25 cellular contexts compared by ENCODE assay signal in the genomic region with DNA sequence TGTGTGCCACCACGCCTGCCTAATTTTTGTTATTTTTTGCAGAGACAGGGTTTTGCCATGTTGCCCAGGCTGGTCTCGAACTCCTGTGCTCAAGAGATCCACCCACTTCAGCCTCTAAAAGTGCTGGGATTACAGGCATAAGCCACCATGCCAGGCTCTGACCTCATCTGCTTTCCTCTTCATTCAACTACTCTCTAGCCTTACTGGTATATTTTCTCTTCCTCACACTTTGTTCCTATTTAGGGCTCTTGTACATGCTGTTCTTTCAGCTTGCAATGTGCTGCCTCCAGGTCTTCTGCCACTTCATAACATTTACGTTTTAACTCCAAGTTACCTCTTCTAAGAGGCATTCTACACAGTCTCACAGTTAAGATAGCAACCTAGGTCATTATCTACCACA. TPM values are rescaled to one million over a fixed set of nuclear protein-coding genes. Genes with fewer than 3 reads are reported as not detected.
DNase-seq lines count a peak whose midpoint lies in the region; ATAC-seq and TF ChIP-seq lines count a peak whose summit lies in the region.
"Had no signal": no experiment of that assay in that cellular context is flagged by ENCODE, and none has a peak within 500 bp of the region (broad histone marks: within the 10 kb centered on the region; RNA-seq: fewer than 3 reads in every experiment).

No MANE protein-coding gene starts in this region.

- in situ Hi-C loops in GM13976 (cut with MboI; ENCODE audit: low sequenced_read_pairs, unreplicated experiment): no loop called here

- H2BK12ac ChIP-seq in mesenchymal stem cell (ENCODE audit: low read length in 2 of 2): no peak overlapping the region

- H2AFZ ChIP-seq in mesenchymal stem cell (ENCODE audit: low read depth, low read length): peak overlapping the region; percentile 43

- H3K9me3 ChIP-seq in heart left ventricle (no peaks in the 10 kb centered on the region), mesenchymal stem cell (ENCODE audit: control insufficient read depth, low read length) (no peaks in the 10 kb centered on the region), upper lobe of right lung (no peaks in the 10 kb centered on the region), BE2C (no peaks in the 10 kb centered on the region)
- H3K9me3 ChIP-seq: spleen, testis had no signal

- H4K8ac ChIP-seq in mesenchymal stem cell (ENCODE audit: low read length): no peak overlapping the region

- H2AK5ac ChIP-seq in mesenchymal stem cell (ENCODE audit: low read length, severe bottlenecking): no peak overlapping the region

- H3K4me1 ChIP-seq in heart left ventricle (peaks cover 0 to 18% (median 12%) of the 10 kb centered on the region in 12 donors), mesenchymal stem cell (ENCODE audit: control insufficient read depth, insufficient read depth, low read depth, low read length) (peaks cover 2% of the 10 kb centered on the region), upper lobe of right lung (no peaks in the 10 kb centered on the region), BE2C (no peaks in the 10 kb centered on the region)

- H3K14ac ChIP-seq in mesenchymal stem cell (ENCODE audit: low read length in 2 of 2): no peak overlapping the region

- no peak overlapping the region for H3K4me3 ChIP-seq in heart left ventricle
- no peak overlapping the region for H3K4me3 ChIP-seq in mesenchymal stem cell (ENCODE audit: insufficient read depth in 1 of 2, low read depth in 1 of 2, low read length in 2 of 2)
- H3K4me3 ChIP-seq in upper lobe of right lung: no peak overlapping the region
- H3K4me3 ChIP-seq in BE2C (ENCODE audit: low read depth, low read length): no peak overlapping the region
- H3K4me3 ChIP-seq: spleen, testis had no signal

- H3K36me3 ChIP-seq in heart left ventricle (peaks cover 0 to 3% (median 0%) of the 10 kb centered on the region in 9 donors), mesenchymal stem cell (ENCODE audit: control insufficient read depth in 1 of 2, insufficient read depth in 2 of 2, low read depth in 1 of 2, low read length in 2 of 2) (no peaks in the 10 kb centered on the region), upper lobe of right lung (peaks cover 5% of the 10 kb centered on the region), BE2C (no peaks in the 10 kb centered on the region)

- 69 to 74% (median 71%) methylated on average over 3 of the region's 3 CpGs for WGBS in heart left ventricle, 4 donors
- WGBS in mesenchymal stem cell: 91% methylated on average over 3 of the region's 3 CpGs

- DNase-seq in amniotic epithelial cell (ENCODE audit: low read depth) (peak; percentile 42), heart left ventricle (peak in 2 of 5 donors; percentile 41 to 63), mesenchymal stem cell (no peak), upper lobe of right lung (no peak), BE2C (no peak), GM13976 (ENCODE audit: low spot score) (no peak)
- DNase-seq: activated CD4-positive, alpha-beta memory T cell treated with anti-CD3 and anti-CD28 coated beads, Interleukin-2, amount 10 ng/mL, durations not matched to agents 7 days and 5 days; activated CD4-positive, CD25-positive, alpha-beta regulatory T cell treated with anti-CD3 and anti-CD28 coated beads, Interleukin-2, amount 50 U/mL, for 72 hours; activated gamma-delta T cell treated with Interleukin-2 at 50 U/mL for 16 hours; activated naive CD8-positive, alpha-beta T cell treated with anti-CD3 and anti-CD28 coated beads, Interleukin-2, amount 50 U/mL, for 24 hours; CD8-positive, alpha-beta memory T cell; effector memory CD4-positive, alpha-beta T cell; erythroblast; foreskin fibroblast; mammary epithelial cell; NCI-H1105; NCI-H2081; PC-3; SIG-M5; spleen; stimulated activated CD4-positive, alpha-beta T cell treated with anti-CD3 and anti-CD28 coated beads, Interleukin-2, amount 100 ng/mL, for 48 hours; testis had no signal

- H4K91ac ChIP-seq in mesenchymal stem cell (ENCODE audit: low read length): no peak overlapping the region

- no peak overlapping the region for H2BK120ac ChIP-seq in mesenchymal stem cell (ENCODE audit: low read depth, low read length)

- H3K27me3 ChIP-seq in heart left ventricle: no peaks in the 10 kb centered on the region
- H3K27me3 ChIP-seq in mesenchymal stem cell (ENCODE audit: control insufficient read depth in 1 of 2, insufficient read depth in 1 of 2, low read length in 2 of 2): no peaks in the 10 kb centered on the region
- no peaks in the 10 kb centered on the region for H3K27me3 ChIP-seq in upper lobe of right lung
- no peaks in the 10 kb centered on the region for H3K27me3 ChIP-seq in BE2C
- H3K27me3 ChIP-seq: spleen, testis had no signal

- TF ChIP-seq POLR2A in heart left ventricle (IDR thresholded peaks at IDR 0.05): no peak

- no peak overlapping the region for H2BK5ac ChIP-seq in mesenchymal stem cell (ENCODE audit: low read depth, low read length, poor library complexity, severe bottlenecking)

- no peak for TF ChIP-seq CTCF in heart left ventricle (IDR thresholded peaks at IDR 0.05)
- TF ChIP-seq CTCF in upper lobe of right lung (IDR thresholded peaks at IDR 0.05): no peak
- TF ChIP-seq CTCF in BE2C (IDR thresholded peaks at IDR 0.05; ENCODE audit: low read depth, low read length): no peak
- no peak for TF ChIP-seq CTCF in GM13976 (IDR thresholded peaks at IDR 0.05; ENCODE audit: borderline replicate concordance, control extremely low read depth, extremely low read depth, insufficient read depth, missing control alignments)

- H3K23ac ChIP-seq in mesenchymal stem cell (ENCODE audit: low read length in 2 of 2): no peak overlapping the region

- no peak overlapping the region for H3K9ac ChIP-seq in mesenchymal stem cell (ENCODE audit: low read length)

- no peak overlapping the region for H3K4me2 ChIP-seq in mesenchymal stem cell (ENCODE audit: low read length, poor library complexity, severe bottlenecking)

- H3K27ac ChIP-seq in heart left ventricle: peak overlapping the region in 11 of 12 donors; percentile 4 to 79 (median 47)
- H3K27ac ChIP-seq in mesenchymal stem cell (ENCODE audit: low read length, poor library complexity, severe bottlenecking): no peak overlapping the region
- H3K27ac ChIP-seq in upper lobe of right lung: no peak overlapping the region
- H3K27ac ChIP-seq: testis had no signal

- peaks cover 18% of the 10 kb centered on the region for H3K79me1 ChIP-seq in mesenchymal stem cell (replicated peaks; ENCODE audit: low read length, poor library complexity, severe bottlenecking)

- intact Hi-C loops in heart left ventricle (cut with DNase I): no loop called here
- intact Hi-C loops in upper lobe of right lung (cut with DNase I): no loop called here

- H2BK15ac ChIP-seq in mesenchymal stem cell (ENCODE audit: low read depth, poor library complexity, severe bottlenecking): no peak overlapping the region

- H3K18ac ChIP-seq in mesenchymal stem cell (ENCODE audit: low read depth in 1 of 2, low read length in 2 of 2): no peak overlapping the region

- no peak overlapping the region for H3K4ac ChIP-seq in mesenchymal stem cell (ENCODE audit: low read depth in 1 of 2, low read length in 2 of 2)

- ATAC-seq in heart left ventricle (peak; percentile 89 to 96 (median 93)), upper lobe of right lung (peak; percentile 88), HG02759 (IDR thresholded peaks at IDR 0.05; ENCODE audit: unreplicated experiment) (no peak)
- ATAC-seq: activated naive CD8-positive, alpha-beta T cell treated with anti-CD3 and anti-CD28 coated beads, Interleukin-2, amount 50 U/mL, for 24 hours; HCT116; PC-3; stimulated activated memory B cell treated with anti-CD40 and anti-IgM and Interleukin-4, amounts not matched to agents 10 μg/mL and 1 μg/mL and 100 μg/mL, for 72 hours had no signal

RNA-seq across cellular contexts. Expression of a gene that starts 34.9 kb away (rescaled TPM):
- total RNA-seq in heart left ventricle (10 to 100 TPM; 23.4 to 38.1 (median 29.4) TPM), upper lobe of right lung (37.4 TPM)
- polyA plus RNA-seq in heart left ventricle: 10 to 100 TPM in 1 of 2 donors, 1 to 10 TPM in 1; 6.9 to 30.5 TPM
- 3.2 TPM for polyA plus RNA-seq in mesenchymal stem cell (2013, experiment 1 of 2)
- polyA plus RNA-seq in mesenchymal stem cell (2013, experiment 2 of 2): 2.9 TPM
- 12.9 TPM for polyA plus RNA-seq in BE2C (2012; ENCODE audit: insufficient read depth, insufficient read length, low read depth)

Comparison
In these comparisons a context has a peak if more than half of its experiments do, and no peak if none do; other contexts are left out.
1. H3K27ac ChIP-seq: peak in heart left ventricle (11 of 12); none in mesenchymal stem cell (single experiment) and upper lobe of right lung (single experiment).